In genomic region chr20:33866398-33867079, GRCh38 we compare ENCODE assay signal across 1 cellular context.
TF ChIP-seq lines count a peak whose summit lies in the region.

No MANE protein-coding gene starts in this region.

TF ChIP-seq in GM12878, 131 proteins besides CTCF, POLR2A, EP300 and RAD21:
- no peak for TF ChIP-seq TCF7 (IDR thresholded peaks at IDR 0.05; ENCODE audit: borderline replicate concordance)
- TF ChIP-seq HDAC2 (IDR thresholded peaks at IDR 0.05), result no peak
- no peak for TF ChIP-seq PAX8 (IDR thresholded peaks at IDR 0.05)
- no peak for TF ChIP-seq JUND (IDR thresholded peaks at IDR 0.05; ENCODE audit: low read depth, low read length)
- no peak for TF ChIP-seq SP1 (IDR thresholded peaks at IDR 0.05; ENCODE audit: low read depth, low read length)
- no peak for TF ChIP-seq PRDM15 (CRISPR knock-in tag; IDR thresholded peaks at IDR 0.05)
- peak; percentile 70 for TF ChIP-seq REST (IDR thresholded peaks at IDR 0.05; ENCODE audit: low read depth, low read length)
- no peak for TF ChIP-seq NR2C1 (IDR thresholded peaks at IDR 0.05)
TF ChIP-seq in GM12878: peak in this region for 1.
